8 cellular contexts compared by ENCODE assay signal in genomic region chr21:33127154-33127893, GRCh38. TPM values are rescaled to one million over a fixed set of nuclear protein-coding genes. Genes with fewer than 3 reads are reported as not detected.
DNase-seq lines count a peak whose midpoint lies in the region; ATAC-seq and TF ChIP-seq lines count a peak whose summit lies in the region.

No MANE protein-coding gene starts in this region.

- peak; percentile 42 to 62 (median 56) for TF ChIP-seq CTCF in esophagus squamous epithelium (IDR thresholded peaks at IDR 0.05)

- H3K27ac ChIP-seq in esophagus squamous epithelium = no peak overlapping the region

- TF ChIP-seq POLR2A in esophagus squamous epithelium (IDR thresholded peaks at IDR 0.05) = no peak

- H3K4me3 ChIP-seq in esophagus squamous epithelium = peak overlapping the region in 3 of 4 donors; percentile 14 to 56 (median 28)

- peaks cover 0 to 85% (median 2%) of the 10 kb centered on the region in 4 donors for H3K27me3 ChIP-seq in esophagus squamous epithelium

- peaks cover 0 to 7% (median 0%) of the 10 kb centered on the region in 3 donors for H3K4me1 ChIP-seq in esophagus squamous epithelium

- DNase-seq in DMS 273 treated with DMSO at 0.1 percent for 48 hours (lab: John Stamatoyannopoulos, UW) (peak; percentile 43), NOMO-1 (lab: John Stamatoyannopoulos, UW; ENCODE audit: unreplicated experiment in 2 of 2) (peak; percentile 66 to 78), activated T-cell treated with anti-CD3 and anti-CD28 coated beads for 48 hours (ENCODE audit: low read depth) (peak; percentile 51), esophagus squamous epithelium (lab: John Stamatoyannopoulos, UW) (no peak), myocyte (ENCODE audit: low read depth) (peak; percentile 86)
- peak; percentile 31 for DNase-seq in stimulated activated CD8-positive, alpha-beta memory T cell treated with anti-CD3 and anti-CD28 coated beads, Interleukin-7, amount 100 ng/mL, for 24 hours (ENCODE audit: low read depth)

- H3K9me3 ChIP-seq in esophagus squamous epithelium = no peaks in the 10 kb centered on the region

- intact Hi-C loops in esophagus squamous epithelium (cut with DNase I) = no loop called here

- no peaks in the 10 kb centered on the region for H3K36me3 ChIP-seq in esophagus squamous epithelium

- ATAC-seq in HG02759 (IDR thresholded peaks at IDR 0.05; ENCODE audit: unreplicated experiment) (peak; percentile 59), HG03159 (IDR thresholded peaks at IDR 0.05; ENCODE audit: unreplicated experiment) (no peak)

- 5 to 13% methylated on average over 16 to 18 of the region's 18 CpGs for WGBS in esophagus squamous epithelium, 2 donors

RNA-seq across cellular contexts. Expression of gene OLIG1, which starts 57.4 kb away (rescaled TPM):
- not detected for total RNA-seq in esophagus squamous epithelium
- not detected in 2 replicates for total RNA-seq in myocyte
- not detected for polyA plus RNA-seq in myocyte (2012)
